In the genomic region with DNA sequence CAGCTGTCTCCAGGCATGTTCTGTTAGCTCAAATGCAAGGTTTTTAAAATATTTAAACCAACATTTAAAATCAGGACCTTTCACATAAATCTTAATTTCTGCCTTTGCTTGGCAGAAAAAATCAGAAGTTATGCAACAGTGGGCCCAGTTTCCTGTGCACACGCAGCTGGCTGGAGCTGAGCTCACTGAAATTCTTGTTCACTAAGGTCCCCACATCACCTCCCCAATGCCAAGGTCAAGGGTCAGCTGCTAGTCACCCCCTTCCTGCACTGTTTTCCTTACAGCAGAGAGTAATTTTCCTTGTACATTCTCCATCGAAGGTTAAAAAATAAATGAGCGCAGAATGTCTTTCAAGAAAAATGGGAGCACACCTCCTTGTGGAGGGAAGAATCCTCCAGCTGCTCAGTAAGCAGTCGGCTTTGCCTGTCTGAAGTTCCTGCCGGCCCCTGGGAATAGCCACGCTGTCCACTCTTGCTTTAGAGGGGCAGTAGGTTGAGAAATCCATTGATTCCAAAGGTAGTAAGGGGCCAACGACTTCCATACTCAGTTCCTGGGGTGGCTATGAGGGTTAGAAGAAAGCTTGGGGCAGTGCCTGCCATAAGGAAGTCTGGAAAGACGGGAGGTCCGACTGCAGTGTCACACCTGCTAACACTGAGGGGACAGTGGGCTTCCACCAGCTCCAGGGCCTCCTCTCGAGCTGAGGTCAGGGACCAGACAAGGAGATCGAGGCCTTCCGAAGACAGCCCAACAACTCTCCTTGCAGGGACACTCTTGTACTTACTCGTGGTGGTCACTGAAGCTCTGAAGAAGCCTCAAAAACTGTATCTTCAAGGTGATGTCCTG, we compare ENCODE assay signal across 16 cellular contexts. TPM values are rescaled to one million over a fixed set of nuclear protein-coding genes. Genes with fewer than 3 reads are reported as not detected.
A peak's percentile ranks its signal among the peaks of the same experiment; 100 is the strongest.
DNase-seq lines count a peak whose midpoint lies in the region; ATAC-seq and TF ChIP-seq lines count a peak whose summit lies in the region.
"Had no signal": no experiment of that assay in that cellular context is flagged by ENCODE, and none has a peak within 500 bp of the region (broad histone marks: within the 10 kb centered on the region; RNA-seq: fewer than 3 reads in every experiment).

No MANE protein-coding gene starts in this region.

- H3K27ac ChIP-seq in ascending aorta (peak overlapping the region; percentile 0 to 63), stomach smooth muscle (ENCODE audit: low read length) (peak overlapping the region; percentile 24)
- H3K27ac ChIP-seq: ovary had no signal

- no peak overlapping the region for H3K9ac ChIP-seq in stomach smooth muscle (ENCODE audit: low read length in 2 of 2)

- DNase-seq in NOMO-1 treated with DMSO at 0.1 percent for 48 hours (lab: John Stamatoyannopoulos, UW; ENCODE audit: unreplicated experiment) (peak; percentile 16), NOMO-1 treated with dmso at 0.1 percent for 144 hours (lab: John Stamatoyannopoulos, UW; ENCODE audit: unreplicated experiment) (no peak), ascending aorta (ENCODE audit: low spot score in 2 of 2) (peak in 1 of 2 donors; percentile 59), islet precursor cell (peak; percentile 29), NCI-H2227 treated with DMSO at 0.1 percent for 48 hours (lab: John Stamatoyannopoulos, UW) (no peak)
- no peak for DNase-seq in effector memory CD8-positive, alpha-beta T cell
- DNase-seq: 8988T; CD4-positive, alpha-beta memory T cell; mucosa of descending colon; NCI-H1694; OCI-M1 had no signal

- H3K4me1 ChIP-seq in ascending aorta (peaks cover 4 to 15% of the 10 kb centered on the region in 2 donors), stomach smooth muscle (ENCODE audit: control insufficient read depth, insufficient read depth, low read length) (peaks cover 5% of the 10 kb centered on the region)

- no peaks in the 10 kb centered on the region for H3K9me3 Mint-ChIP-seq in effector memory CD8-positive, alpha-beta T cell
- H3K9me3 Mint-ChIP-seq: CD4-positive, alpha-beta memory T cell; WTC11 had no signal

- H3K27me3 Mint-ChIP-seq in effector memory CD8-positive, alpha-beta T cell, result no peaks in the 10 kb centered on the region
- H3K27me3 Mint-ChIP-seq: CD4-positive, alpha-beta memory T cell had no signal

- H3K36me3 ChIP-seq in ascending aorta, result peaks cover 73 to 92% of the 10 kb centered on the region in 2 donors
- peaks cover 49 to 61% of the 10 kb centered on the region in 2 donors for H3K36me3 ChIP-seq in stomach smooth muscle (ENCODE audit: control insufficient read depth in 2 of 2, insufficient read depth in 2 of 2, low read length in 2 of 2)
- H3K36me3 ChIP-seq: ovary had no signal

- ATAC-seq in effector memory CD8-positive, alpha-beta T cell (replicated peaks), result no peak
- no peak for ATAC-seq in GM18868 (IDR thresholded peaks at IDR 0.05; ENCODE audit: unreplicated experiment)
- ATAC-seq: mucosa of descending colon, WTC11 had no signal

- H3K4me3 ChIP-seq in ascending aorta, result no peak overlapping the region
- no peak overlapping the region for H3K4me3 ChIP-seq in stomach smooth muscle (ENCODE audit: low read length in 2 of 2)
- H3K4me3 ChIP-seq: mucosa of descending colon, ovary had no signal

- peaks cover 0 to 4% of the 10 kb centered on the region in 2 donors for H3K4me1 Mint-ChIP-seq in effector memory CD8-positive, alpha-beta T cell (ENCODE audit: low read depth in 2 of 2)
- H3K4me1 Mint-ChIP-seq: CD4-positive, alpha-beta memory T cell; WTC11 had no signal

- no peaks in the 10 kb centered on the region for H3K9me3 ChIP-seq in ascending aorta
- H3K9me3 ChIP-seq in stomach smooth muscle (ENCODE audit: control insufficient read depth in 2 of 2, low read length in 2 of 2), result no peaks in the 10 kb centered on the region
- H3K9me3 ChIP-seq: mucosa of descending colon, ovary had no signal

- peaks cover 80% of the 10 kb centered on the region for H3K36me3 Mint-ChIP-seq in effector memory CD8-positive, alpha-beta T cell (ENCODE audit: insufficient read depth)

- intact Hi-C loops in ascending aorta (cut with DNase I), result loop anchor here (5.0 kb wide), 1 partner anchor 80 kb away; a partner anchor contains a TSS

- H3K27ac Mint-ChIP-seq in effector memory CD8-positive, alpha-beta T cell, result peak overlapping the region in 1 of 2 donors; percentile 38
- H3K27ac Mint-ChIP-seq: WTC11 had no signal

- no peak for TF ChIP-seq CTCF in ascending aorta (IDR thresholded peaks at IDR 0.05)

- H3K4me3 Mint-ChIP-seq in effector memory CD8-positive, alpha-beta T cell, result no peak overlapping the region
- H3K4me3 Mint-ChIP-seq: WTC11 had no signal

- H3K27me3 ChIP-seq in ascending aorta, result no peaks in the 10 kb centered on the region
- H3K27me3 ChIP-seq in stomach smooth muscle (ENCODE audit: control insufficient read depth in 1 of 2, insufficient read depth in 2 of 2, low read length in 2 of 2), result no peaks in the 10 kb centered on the region
- H3K27me3 ChIP-seq: ovary had no signal

RNA-seq across cellular contexts. Expression of a gene that starts 56.8 kb away (rescaled TPM):
- 4.7 TPM for total RNA-seq in ascending aorta
- total RNA-seq: dermis microvascular lymphatic vessel endothelial cell had no signal

RNA-seq across cellular contexts. Expression of a gene that starts 56.8 kb away (rescaled TPM):
- 40.7 TPM for total RNA-seq in ascending aorta

Comparison
In these comparisons a context has a peak if more than half of its experiments do, and no peak if none do; other contexts are left out.
1. DNase-seq: peak in NOMO-1 treated with DMSO at 0.1 percent for 48 hours (single experiment) and islet precursor cell (single experiment); none in NOMO-1 treated with dmso at 0.1 percent for 144 hours (single experiment), NCI-H2227 treated with DMSO at 0.1 percent for 48 hours (single experiment) and effector memory CD8-positive, alpha-beta T cell (0 of 3).